ENCODE assay signal across 9 cellular contexts in genomic region chr2:165015052-165015642, GRCh38. TPM values are rescaled to one million over a fixed set of nuclear protein-coding genes. Genes with fewer than 3 reads are reported as not detected.
DNase-seq lines count a peak whose midpoint lies in the region; ATAC-seq and TF ChIP-seq lines count a peak whose summit lies in the region.
"Had no signal": no experiment of that assay in that cellular context is flagged by ENCODE, and none has a peak within 500 bp of the region (broad histone marks: within the 10 kb centered on the region; RNA-seq: fewer than 3 reads in every experiment).

No MANE protein-coding gene starts in this region.

- DNase-seq in NCI-H510A treated with DMSO at 0.1 percent for 48 hours (lab: John Stamatoyannopoulos, UW) (peak; percentile 25), NCI-H510A (lab: John Stamatoyannopoulos, UW) (no peak), NCI-H1105 treated with DMSO at 0.1 percent for 48 hours (lab: John Stamatoyannopoulos, UW) (peak; percentile 68), T-helper 17 cell (peak in 2 of 3 donors; percentile 17 to 24), body of pancreas (peak; percentile 76 to 82 (median 78)), inferior parietal cortex (ENCODE audit: extremely low spot score) (peak; percentile 81)
- peak; percentile 39 for DNase-seq in stimulated activated CD4-positive, alpha-beta T cell treated with anti-CD3 and anti-CD28 coated beads, Interleukin-1b, Interleukin-23, amount 100 ng/mL, for 48 hours

- H3K27ac Mint-ChIP-seq in T-helper 17 cell: no peak overlapping the region

- no peaks in the 10 kb centered on the region for H3K27me3 ChIP-seq in body of pancreas
- H3K27me3 ChIP-seq: BLaER1 had no signal

- 21 to 24% methylated on average over 4 of the region's 4 CpGs for WGBS in body of pancreas, 2 donors

- no peak for TF ChIP-seq POLR2A in body of pancreas (IDR thresholded peaks at IDR 0.05)

- no peaks in the 10 kb centered on the region for H3K36me3 Mint-ChIP-seq in T-helper 17 cell (ENCODE audit: low read depth)

- H3K4me3 ChIP-seq in body of pancreas: no peak overlapping the region
- H3K4me3 ChIP-seq: BLaER1 had no signal

- H3K9me3 ChIP-seq in T-helper 17 cell (ENCODE audit: control insufficient read depth, low read length, poor library complexity, severe bottlenecking) (no peaks in the 10 kb centered on the region), body of pancreas (no peaks in the 10 kb centered on the region)
- H3K9me3 ChIP-seq: BLaER1 had no signal

- intact Hi-C loops in body of pancreas (cut with DNase I): no loop called here

- ATAC-seq in HG02623 (IDR thresholded peaks at IDR 0.05; ENCODE audit: unreplicated experiment): peak; percentile 80
- peak; percentile 53 for ATAC-seq in T-helper 17 cell
- ATAC-seq in body of pancreas: peak; percentile 81

- H3K4me3 Mint-ChIP-seq in T-helper 17 cell: no peak overlapping the region

- peak; percentile 71 to 89 (median 77) for TF ChIP-seq CTCF in body of pancreas (IDR thresholded peaks at IDR 0.05)

- peaks cover 8% of the 10 kb centered on the region for H3K4me1 Mint-ChIP-seq in T-helper 17 cell

- H3K27me3 Mint-ChIP-seq in T-helper 17 cell: peaks cover 35% of the 10 kb centered on the region

- no peaks in the 10 kb centered on the region for H3K4me1 ChIP-seq in body of pancreas

- no peaks in the 10 kb centered on the region for H3K36me3 ChIP-seq in body of pancreas (replicated peaks in 1 of 2; ENCODE audit: insufficient read depth in 1 of 2, low read depth in 2 of 2)
- H3K36me3 ChIP-seq: BLaER1 had no signal

- H3K27ac ChIP-seq in body of pancreas: no peak overlapping the region
- H3K27ac ChIP-seq: BLaER1 had no signal

RNA-seq across cellular contexts. Expression of gene SLC38A11, which starts 59.8 kb away (rescaled TPM):
- total RNA-seq in T-helper 17 cell (1 to 10 TPM in 1 of 2 donors, not detected in 1; 1.6 TPM), body of pancreas (1 to 10 TPM; 1.6 to 2.9 TPM)
